16 cellular contexts compared by ENCODE assay signal in the genomic region with DNA sequence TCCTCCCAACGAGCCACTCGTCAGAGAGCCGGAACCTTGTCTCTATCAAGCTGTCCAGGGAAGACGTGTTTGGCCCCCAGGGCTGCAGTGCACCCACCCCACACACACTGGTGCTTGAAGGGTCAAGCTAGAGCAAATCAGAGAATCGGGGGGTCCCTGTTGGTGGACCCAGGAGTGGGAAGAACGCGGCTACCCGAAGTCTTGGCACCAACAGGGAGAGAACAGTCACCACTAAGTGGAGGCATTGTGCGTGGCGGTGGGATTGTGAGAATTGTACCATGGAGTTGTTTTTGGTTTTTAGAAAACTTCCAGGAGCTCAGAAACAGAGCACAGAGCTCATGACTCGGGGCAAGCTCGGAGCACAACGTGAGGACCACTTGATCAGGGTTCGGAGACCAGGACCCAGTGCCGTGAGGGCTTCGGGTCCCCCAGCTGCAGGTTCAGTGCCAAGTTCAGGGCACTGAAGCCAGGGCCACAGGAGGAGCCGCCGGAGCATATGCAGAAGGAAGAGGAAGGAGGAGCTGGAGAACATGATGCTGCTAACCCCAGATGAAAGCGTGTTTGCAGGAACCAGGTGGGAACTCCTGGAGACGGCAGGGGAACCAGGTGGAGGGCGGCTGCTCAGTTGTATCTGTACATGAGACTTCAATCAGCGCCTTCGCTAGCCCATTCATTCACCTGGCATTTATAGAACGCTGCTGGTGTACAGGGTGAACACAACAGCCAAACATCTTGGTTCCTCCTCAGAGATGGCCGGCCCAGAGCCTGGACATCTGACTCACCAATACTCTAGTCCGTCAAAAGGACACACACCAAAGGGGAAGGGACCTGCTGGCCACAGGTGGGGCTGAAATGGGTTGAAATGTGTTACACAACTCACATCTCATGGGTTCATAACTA. TPM values are rescaled to one million over a fixed set of nuclear protein-coding genes. Genes with fewer than 3 reads are reported as not detected.
DNase-seq lines count a peak whose midpoint lies in the region; ATAC-seq and TF ChIP-seq lines count a peak whose summit lies in the region.
"Had no signal": no experiment of that assay in that cellular context is flagged by ENCODE, and none has a peak within 500 bp of the region (broad histone marks: within the 10 kb centered on the region; RNA-seq: fewer than 3 reads in every experiment).

No MANE protein-coding gene starts in this region.

- H3K4me1 ChIP-seq in Peyer's patch, result peaks cover 0 to 14% (median 8%) of the 10 kb centered on the region in 4 donors
- no peaks in the 10 kb centered on the region; the same call in 1 of the 2 replicates for H3K4me1 ChIP-seq in iPS-20b (ENCODE audit: insufficient read depth, low read length)
- H3K4me1 ChIP-seq in skeletal muscle satellite cell (ENCODE audit: control insufficient read depth, insufficient read depth, low read length), result peaks cover 28% of the 10 kb centered on the region
- H3K4me1 ChIP-seq in Karpas-422 (ENCODE audit: low read length), result peaks cover 9% of the 10 kb centered on the region

- TF ChIP-seq POLR2A in Peyer's patch (IDR thresholded peaks at IDR 0.05), result no peak

- no peaks in the 10 kb centered on the region for H4K20me1 ChIP-seq in Karpas-422 (ENCODE audit: insufficient read depth, low read depth, low read length)

- H3K9ac ChIP-seq in iPS-20b (ENCODE audit: low read depth, low read length), result no peak overlapping the region; the same call in 1 of the 2 replicates
- H3K9ac ChIP-seq in skeletal muscle satellite cell (ENCODE audit: low read depth, low read length), result peak overlapping the region; percentile 81
- H3K9ac ChIP-seq in Karpas-422 (ENCODE audit: low read length), result no peak overlapping the region

- no peaks in the 10 kb centered on the region for H3K79me2 ChIP-seq in Karpas-422 (ENCODE audit: low read length)

- H3K4me2 ChIP-seq in skeletal muscle satellite cell (ENCODE audit: low read length) (peak overlapping the region; percentile 82), Karpas-422 (ENCODE audit: low read depth, low read length, poor library complexity, severe bottlenecking) (no peak overlapping the region)

- no peak overlapping the region for H3K27ac ChIP-seq in Peyer's patch
- no peak overlapping the region for H3K27ac ChIP-seq in iPS-20b (ENCODE audit: low read length)
- H3K27ac ChIP-seq in Karpas-422 (ENCODE audit: low read length), result no peak overlapping the region

- no peaks in the 10 kb centered on the region for H3K27me3 ChIP-seq in Peyer's patch
- H3K27me3 ChIP-seq in iPS-20b (ENCODE audit: insufficient read depth, low read length), result peaks cover 42% of the 10 kb centered on the region
- peaks cover 11% of the 10 kb centered on the region for H3K27me3 ChIP-seq in skeletal muscle satellite cell (ENCODE audit: control insufficient read depth, insufficient read depth, low read length)
- H3K27me3 ChIP-seq in Karpas-422 (ENCODE audit: low read length), result no peaks in the 10 kb centered on the region

- no peak for TF ChIP-seq CTCF in Peyer's patch (IDR thresholded peaks at IDR 0.05)

- no peak for ATAC-seq in HG02610 (IDR thresholded peaks at IDR 0.05; ENCODE audit: unreplicated experiment)

- no peaks in the 10 kb centered on the region for H3K9me3 ChIP-seq in Peyer's patch
- no peaks in the 10 kb centered on the region for H3K9me3 ChIP-seq in iPS-20b (ENCODE audit: insufficient read depth, low read depth, low read length)
- no peaks in the 10 kb centered on the region for H3K9me3 ChIP-seq in skeletal muscle satellite cell (replicated peaks; ENCODE audit: low read length)
- no peaks in the 10 kb centered on the region for H3K9me3 ChIP-seq in Karpas-422 (ENCODE audit: low read length)

- no peak overlapping the region for H2AFZ ChIP-seq in Karpas-422 (ENCODE audit: low read length)

- no peaks in the 10 kb centered on the region for H3K9me2 ChIP-seq in Karpas-422 (replicated peaks; ENCODE audit: insufficient read depth, low read length)

- DNase-seq in activated T-cell treated with anti-CD3 and anti-CD28 coated beads, Interleukin-2, amount 50 U/mL, for 1 hour, result peak; percentile 13
- no peak for DNase-seq in activated T-cell treated with anti-CD3 and anti-CD28 coated beads, Interleukin-2, amount 50 U/mL, for 48 hours
- DNase-seq in Peyer's patch (peak in 2 of 3 donors; percentile 41 to 42), Karpas-422 (no peak), NCI-H510A treated with DMSO at 0.1 percent for 48 hours (lab: John Stamatoyannopoulos, UW) (no peak)
- DNase-seq: CD8-positive, alpha-beta memory T cell; cerebellar nuclear complex; foreskin fibroblast; NCI-H1436; NCI-H446 treated with DMSO at 0.1 percent for 48 hours; SHP77 treated with DMSO at 0.1 percent for 48 hours; stimulated activated CD4-positive, alpha-beta T cell treated with anti-CD3 and anti-CD28 coated beads, Interleukin-15, amount 100 ng/mL, for 24 hours; T-helper 9 cell had no signal

- no peaks in the 10 kb centered on the region for H3K36me3 ChIP-seq in Peyer's patch
- no peaks in the 10 kb centered on the region for H3K36me3 ChIP-seq in iPS-20b (ENCODE audit: insufficient read depth, low read depth, low read length)
- H3K36me3 ChIP-seq in skeletal muscle satellite cell (ENCODE audit: insufficient read depth, low read length), result no peaks in the 10 kb centered on the region
- H3K36me3 ChIP-seq in Karpas-422 (ENCODE audit: insufficient read depth, low read length), result no peaks in the 10 kb centered on the region

- H3K4me3 ChIP-seq in Peyer's patch (no peak overlapping the region), iPS-20b (ENCODE audit: low read length) (peak overlapping the region; percentile 38; the same call in 1 of the 2 replicates), skeletal muscle satellite cell (ENCODE audit: low read length) (peak overlapping the region; percentile 49), Karpas-422 (ENCODE audit: low read length) (no peak overlapping the region)

RNA-seq across cellular contexts. Expression of gene METRNL, which starts 42.8 kb away (rescaled TPM):
- total RNA-seq in Peyer's patch, result 100 to 1,000 TPM in 3 of 4 donors, 10 to 100 TPM in 1; 73.4 to 170 (median 117) TPM
- total RNA-seq in skeletal muscle satellite cell (2012; rRNA removed), result 108 and 144 TPM in 2 replicates
- total RNA-seq in Karpas-422 (2014; rRNA removed; shearing (Covaris generic); ENCODE audit: low replicate concordance), result 1.3 and 2.4 TPM in 2 replicates

Comparison
In these comparisons a context has a peak if more than half of its experiments do, and no peak if none do; other contexts are left out.
1. DNase-seq: peak in activated T-cell treated with anti-CD3 and anti-CD28 coated beads, Interleukin-2, amount 50 U/mL, for 1 hour (single experiment) and Peyer's patch (2 of 3); none in activated T-cell treated with anti-CD3 and anti-CD28 coated beads, Interleukin-2, amount 50 U/mL, for 48 hours (0 of 2), Karpas-422 (single experiment) and NCI-H510A treated with DMSO at 0.1 percent for 48 hours (single experiment).
2. H3K4me3 ChIP-seq: peak in iPS-20b (single experiment) and skeletal muscle satellite cell (single experiment); none in Peyer's patch (0 of 4) and Karpas-422 (single experiment).
3. RNA of gene METRNL, which starts 42.8 kb away (total RNA-seq): 73.4 to 170 TPM in Peyer's patch; 1.3 to 2.4 TPM in Karpas-422; every median in the first group is over 10 times any median in the second.